Comparison of ENCODE assay signal across 13 cellular contexts in genomic region chrX:118216488-118216887, GRCh38.
A peak's percentile ranks its signal among the peaks of the same experiment; 100 is the strongest.
DNase-seq lines count a peak whose midpoint lies in the region; ATAC-seq and TF ChIP-seq lines count a peak whose summit lies in the region.
"Had no signal": no experiment of that assay in that cellular context is flagged by ENCODE, and none has a peak within 500 bp of the region (broad histone marks: within the 10 kb centered on the region; RNA-seq: fewer than 3 reads in every experiment).

No MANE protein-coding gene starts in this region.

- peaks cover 9% of the 10 kb centered on the region for H3K4me1 Mint-ChIP-seq in WTC11
- no peaks in the 10 kb centered on the region for H3K4me1 Mint-ChIP-seq in effector memory CD8-positive, alpha-beta T cell (ENCODE audit: low read depth in 2 of 2)

- ATAC-seq in left colon (peak; percentile 85), GM18519 (IDR thresholded peaks at IDR 0.05; ENCODE audit: low FRiP score, unreplicated experiment) (no peak), WTC11 (no peak)
- ATAC-seq in effector memory CD8-positive, alpha-beta T cell (replicated peaks), result no peak

- POLR2A ChIA-PET in WTC11 (lab: Charles Lee), result no interaction called here

- H3K36me3 Mint-ChIP-seq in WTC11, result no peaks in the 10 kb centered on the region
- no peaks in the 10 kb centered on the region for H3K36me3 Mint-ChIP-seq in effector memory CD8-positive, alpha-beta T cell (ENCODE audit: insufficient read depth)

- peak; percentile 60 for DNase-seq in COLO668 (lab: John Stamatoyannopoulos, UW; ENCODE audit: unreplicated experiment)
- DNase-seq in NCI-H2029 treated with DMSO at 0.1 percent for 48 hours (lab: John Stamatoyannopoulos, UW), result peak; percentile 5
- peak; percentile 51 for DNase-seq in SHP77 treated with DMSO at 0.1 percent for 48 hours (lab: John Stamatoyannopoulos, UW)
- peak; percentile 41 to 56 for DNase-seq in left colon
- DNase-seq in NK-92 treated with Interleukin-12 subunit alpha and Interleukin-12 subunit beta, amount 100 ng/mL, for 24 hours (lab: John Stamatoyannopoulos, UW), result no peak
- DNase-seq in WTC11 (ENCODE audit: low spot score), result no peak
- DNase-seq in effector memory CD8-positive, alpha-beta T cell, result no peak
- DNase-seq: activated CD4-positive, alpha-beta memory T cell treated with anti-CD3 and anti-CD28 coated beads, Interleukin-2, amount 10 ng/mL, durations not matched to agents 7 days and 5 days; DND-41; effector CD8-positive, alpha-beta T cell; NCI-H2171 treated with DMSO at 0.1 percent for 48 hours had no signal

- no peak overlapping the region for H3K27ac Mint-ChIP-seq in WTC11
- H3K27ac Mint-ChIP-seq in effector memory CD8-positive, alpha-beta T cell, result no peak overlapping the region
- H3K27ac Mint-ChIP-seq: activated CD4-positive, alpha-beta memory T cell treated with anti-CD3 and anti-CD28 coated beads, Interleukin-2, amount 10 ng/mL, durations not matched to agents 7 days and 5 days; T-helper 2 cell treated with Interferon-gamma antibody and Interleukin-4, amounts not matched to agents 5 μg/mL and 100 μg/mL, for 36 hours had no signal

- no peak overlapping the region for H3K4me3 Mint-ChIP-seq in WTC11
- no peak overlapping the region for H3K4me3 Mint-ChIP-seq in effector memory CD8-positive, alpha-beta T cell
- H3K4me3 Mint-ChIP-seq: activated CD4-positive, alpha-beta memory T cell treated with anti-CD3 and anti-CD28 coated beads, Interleukin-2, amount 10 ng/mL, durations not matched to agents 7 days and 5 days; T-helper 2 cell treated with Interferon-gamma antibody and Interleukin-4, amounts not matched to agents 5 μg/mL and 100 μg/mL, for 36 hours had no signal

- CTCF ChIA-PET in WTC11 (lab: Charles Lee), result interaction anchor here (0.5 kb wide), 1 partner anchor 33 kb away, joined by 3 read pairs; no protein-coding TSS in a partner anchor

- intact Hi-C loops in left colon (cut with DNase I, micrococcal nuclease), result no loop called here

- TF ChIP-seq CTCF in WTC11 (IDR thresholded peaks at IDR 0.05), result no peak

- no peaks in the 10 kb centered on the region for H3K9me3 Mint-ChIP-seq in WTC11
- no peaks in the 10 kb centered on the region for H3K9me3 Mint-ChIP-seq in effector memory CD8-positive, alpha-beta T cell
- H3K9me3 Mint-ChIP-seq: activated CD4-positive, alpha-beta memory T cell treated with anti-CD3 and anti-CD28 coated beads, Interleukin-2, amount 10 ng/mL, durations not matched to agents 7 days and 5 days; T-helper 2 cell treated with Interferon-gamma antibody and Interleukin-4, amounts not matched to agents 5 μg/mL and 100 μg/mL, for 36 hours had no signal

- no peaks in the 10 kb centered on the region for H3K27me3 Mint-ChIP-seq in WTC11 (ENCODE audit: low read depth)
- no peaks in the 10 kb centered on the region for H3K27me3 Mint-ChIP-seq in effector memory CD8-positive, alpha-beta T cell
- H3K27me3 Mint-ChIP-seq: activated CD4-positive, alpha-beta memory T cell treated with anti-CD3 and anti-CD28 coated beads, Interleukin-2, amount 10 ng/mL, durations not matched to agents 7 days and 5 days had no signal

TF ChIP-seq in WTC11, 78 proteins besides CTCF, POLR2A, EP300 and RAD21:
- no peak for TF ChIP-seq FOXJ3 (CRISPR knock-in tag; IDR thresholded peaks at IDR 0.05; ENCODE audit: borderline replicate concordance)
- TF ChIP-seq ZNF138 (CRISPR knock-in tag; conservative IDR thresholded peaks at IDR 0.05), result no peak

Comparison
In these comparisons a context has a peak if more than half of its experiments do, and no peak if none do; other contexts are left out.
1. DNase-seq: peak in COLO668 (single experiment), NCI-H2029 treated with DMSO at 0.1 percent for 48 hours (single experiment), SHP77 treated with DMSO at 0.1 percent for 48 hours (single experiment) and left colon (2 of 2); none in NK-92 treated with Interleukin-12 subunit alpha and Interleukin-12 subunit beta, amount 100 ng/mL, for 24 hours (single experiment), WTC11 (single experiment) and effector memory CD8-positive, alpha-beta T cell (0 of 3).